ENCODE assay signal across 8 cellular contexts in the genomic region with DNA sequence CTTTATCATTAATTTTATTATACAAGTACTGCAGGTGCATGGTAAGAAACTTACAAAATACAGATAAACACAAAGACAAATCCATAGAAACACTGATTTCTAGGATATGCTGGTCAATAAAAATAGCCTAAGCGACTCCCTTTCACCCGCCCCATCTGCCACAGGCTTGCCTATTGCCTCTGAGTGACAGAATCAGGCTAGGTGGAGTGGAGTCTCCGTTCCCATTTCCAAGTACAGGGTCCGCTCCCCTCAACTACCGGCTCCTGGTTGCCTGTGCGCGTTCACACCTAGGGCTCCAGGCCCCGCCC. TPM values are rescaled to one million over a fixed set of nuclear protein-coding genes. Genes with fewer than 3 reads are reported as not detected.
DNase-seq lines count a peak whose midpoint lies in the region; ATAC-seq and TF ChIP-seq lines count a peak whose summit lies in the region.

No MANE protein-coding gene starts in this region.

- H3K4me1 ChIP-seq in liver (ENCODE audit: control insufficient read depth in 4 of 4, insufficient read depth in 4 of 4, low read length in 3 of 4), result peaks cover 5 to 37% (median 32%) of the 10 kb centered on the region in 4 donors
- peaks cover 11 to 22% of the 10 kb centered on the region in 2 donors for H3K4me1 ChIP-seq in thyroid gland

- H3K27ac Mint-ChIP-seq in activated CD8-positive, alpha-beta memory T cell treated with anti-CD3 and anti-CD28 coated beads, Interleukin-2, amount 10 ng/mL, durations not matched to agents 7 days and 5 days, result peak overlapping the region; percentile 94

- no peaks in the 10 kb centered on the region for H3K27me3 ChIP-seq in liver (ENCODE audit: control insufficient read depth in 4 of 4, insufficient read depth in 4 of 4, low read length in 3 of 4)
- H3K27me3 ChIP-seq in thyroid gland, result no peaks in the 10 kb centered on the region

- no peak for DNase-seq in activated CD8-positive, alpha-beta memory T cell treated with anti-CD3 and anti-CD28 coated beads, Interleukin-2, amount 10 ng/mL, durations not matched to agents 7 days and 5 days
- no peak for DNase-seq in activated CD8-positive, alpha-beta memory T cell treated with anti-CD3 and anti-CD28 coated beads, Interleukin-2, amount 50 U/mL, for 4 hours
- DNase-seq in thyroid gland (no peak), DMS153 (lab: John Stamatoyannopoulos, UW) (no peak), NK-92 (lab: John Stamatoyannopoulos, UW; ENCODE audit: unreplicated experiment) (no peak)

- no peaks in the 10 kb centered on the region for H3K27me3 Mint-ChIP-seq in activated CD8-positive, alpha-beta memory T cell treated with anti-CD3 and anti-CD28 coated beads, Interleukin-2, amount 10 ng/mL, durations not matched to agents 7 days and 5 days

- CTCF ChIA-PET in activated CD8-positive, alpha-beta memory T cell treated with anti-CD3 and anti-CD28 coated beads, Interleukin-2, amount 10 ng/mL, durations not matched to agents 7 days and 5 days (lab: Charles Lee), result interaction anchor here (1.0 to 2.5 kb wide), 4 partner anchors 16 to 273 kb away, joined by 3 to 7 read pairs (median 4); no protein-coding TSS in a partner anchor

- peak overlapping the region; percentile 63 to 73 (median 67) for H3K4me3 ChIP-seq in liver (ENCODE audit: low read depth in 1 of 3, low read length in 3 of 3)
- H3K4me3 ChIP-seq in thyroid gland (replicated peaks in 1 of 3), result peak overlapping the region in 2 of 3 donors; percentile 50 to 69

- WGBS in liver, result 4% methylated on average over 8 of the region's 8 CpGs
- 11 to 30% methylated on average over 5 to 8 of the region's 8 CpGs for WGBS in thyroid gland, 2 donors

- peak overlapping the region; percentile 100 for H3K4me3 Mint-ChIP-seq in activated CD8-positive, alpha-beta memory T cell treated with anti-CD3 and anti-CD28 coated beads, Interleukin-2, amount 10 ng/mL, durations not matched to agents 7 days and 5 days

- no peaks in the 10 kb centered on the region for H3K9me3 Mint-ChIP-seq in activated CD8-positive, alpha-beta memory T cell treated with anti-CD3 and anti-CD28 coated beads, Interleukin-2, amount 10 ng/mL, durations not matched to agents 7 days and 5 days (ENCODE audit: low read depth)

- intact Hi-C loops in thyroid gland (cut with DNase I), result no loop called here

- H3K36me3 ChIP-seq in liver (ENCODE audit: control insufficient read depth in 4 of 4, insufficient read depth in 3 of 4, low read depth in 1 of 4, low read length in 3 of 4), result peaks cover 0 to 3% (median 0%) of the 10 kb centered on the region in 4 donors
- H3K36me3 ChIP-seq in thyroid gland, result no peaks in the 10 kb centered on the region

- peaks cover 15% of the 10 kb centered on the region for H3K36me3 Mint-ChIP-seq in activated CD8-positive, alpha-beta memory T cell treated with anti-CD3 and anti-CD28 coated beads, Interleukin-2, amount 10 ng/mL, durations not matched to agents 7 days and 5 days

- H3K9me3 ChIP-seq in liver (ENCODE audit: control insufficient read depth in 4 of 4, low read length in 3 of 4), result no peaks in the 10 kb centered on the region
- H3K9me3 ChIP-seq in thyroid gland, result no peaks in the 10 kb centered on the region

- peak overlapping the region; percentile 86 for H3K27ac ChIP-seq in angular gyrus (ENCODE audit: low read depth, low read length)
- H3K27ac ChIP-seq in liver (ENCODE audit: low read depth in 1 of 2, low read length in 2 of 2), result peak overlapping the region; percentile 91 to 98
- H3K27ac ChIP-seq in thyroid gland, result peak overlapping the region; percentile 72 to 84 (median 78)

- TF ChIP-seq POLR2A in thyroid gland (IDR thresholded peaks at IDR 0.05), result no peak

- TF ChIP-seq CTCF in liver (IDR thresholded peaks at IDR 0.05; ENCODE audit: low read depth, low read length, missing input control) (no peak), thyroid gland (IDR thresholded peaks at IDR 0.05) (no peak)

- no peak for TF ChIP-seq RAD21 in liver (IDR thresholded peaks at IDR 0.05)

- peak overlapping the region in 1 of 2 donors; percentile 76 for H3K9ac ChIP-seq in liver (ENCODE audit: low read depth in 1 of 2, low read length in 2 of 2)

- H3K4me1 Mint-ChIP-seq in activated CD8-positive, alpha-beta memory T cell treated with anti-CD3 and anti-CD28 coated beads, Interleukin-2, amount 10 ng/mL, durations not matched to agents 7 days and 5 days, result peaks cover 51% of the 10 kb centered on the region

- no peak for ATAC-seq in activated CD8-positive, alpha-beta memory T cell treated with anti-CD3 and anti-CD28 coated beads, Interleukin-2, amount 10 ng/mL, durations not matched to agents 7 days and 5 days
- no peak for ATAC-seq in HG02610 (IDR thresholded peaks at IDR 0.05; ENCODE audit: unreplicated experiment)

TF ChIP-seq in liver, 16 proteins besides CTCF, POLR2A, EP300 and RAD21:
- peak; percentile 15 for TF ChIP-seq NR2F2 (IDR thresholded peaks at IDR 0.05)
- no peak for TF ChIP-seq FOXA1 (IDR thresholded peaks at IDR 0.05)
- TF ChIP-seq, protein P1, sequence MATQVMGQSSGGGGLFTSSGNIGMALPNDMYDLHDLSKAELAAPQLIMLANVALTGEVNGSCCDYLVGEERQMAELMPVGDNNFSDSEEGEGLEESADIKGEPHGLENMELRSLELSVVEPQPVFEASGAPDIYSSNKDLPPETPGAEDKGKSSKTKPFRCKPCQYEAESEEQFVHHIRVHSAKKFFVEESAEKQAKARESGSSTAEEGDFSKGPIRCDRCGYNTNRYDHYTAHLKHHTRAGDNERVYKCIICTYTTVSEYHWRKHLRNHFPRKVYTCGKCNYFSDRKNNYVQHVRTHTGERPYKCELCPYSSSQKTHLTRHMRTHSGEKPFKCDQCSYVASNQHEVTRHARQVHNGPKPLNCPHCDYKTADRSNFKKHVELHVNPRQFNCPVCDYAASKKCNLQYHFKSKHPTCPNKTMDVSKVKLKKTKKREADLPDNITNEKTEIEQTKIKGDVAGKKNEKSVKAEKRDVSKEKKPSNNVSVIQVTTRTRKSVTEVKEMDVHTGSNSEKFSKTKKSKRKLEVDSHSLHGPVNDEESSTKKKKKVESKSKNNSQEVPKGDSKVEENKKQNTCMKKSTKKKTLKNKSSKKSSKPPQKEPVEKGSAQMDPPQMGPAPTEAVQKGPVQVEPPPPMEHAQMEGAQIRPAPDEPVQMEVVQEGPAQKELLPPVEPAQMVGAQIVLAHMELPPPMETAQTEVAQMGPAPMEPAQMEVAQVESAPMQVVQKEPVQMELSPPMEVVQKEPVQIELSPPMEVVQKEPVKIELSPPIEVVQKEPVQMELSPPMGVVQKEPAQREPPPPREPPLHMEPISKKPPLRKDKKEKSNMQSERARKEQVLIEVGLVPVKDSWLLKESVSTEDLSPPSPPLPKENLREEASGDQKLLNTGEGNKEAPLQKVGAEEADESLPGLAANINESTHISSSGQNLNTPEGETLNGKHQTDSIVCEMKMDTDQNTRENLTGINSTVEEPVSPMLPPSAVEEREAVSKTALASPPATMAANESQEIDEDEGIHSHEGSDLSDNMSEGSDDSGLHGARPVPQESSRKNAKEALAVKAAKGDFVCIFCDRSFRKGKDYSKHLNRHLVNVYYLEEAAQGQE (IDR thresholded peaks at IDR 0.05), result no peak

RNA-seq across cellular contexts. Expression of a gene that starts 0.2 kb away (rescaled TPM):
- 10 to 100 TPM; 75.8 to 97.5 TPM for total RNA-seq in activated CD8-positive, alpha-beta memory T cell treated with anti-CD3 and anti-CD28 coated beads, Interleukin-2, amount 10 ng/mL, durations not matched to agents 7 days and 5 days
- 10 to 100 TPM; 42.7 to 60.9 TPM for total RNA-seq in liver
- polyA plus RNA-seq in liver, result 10 to 100 TPM; 30.2 to 36.7 TPM
- 100 to 1,000 TPM in 2 of 4 donors, 10 to 100 TPM in 2; 93.0 to 198 (median 108) TPM for total RNA-seq in thyroid gland

RNA-seq across cellular contexts. Expression of a gene that starts 1.7 kb away (rescaled TPM):
- 10 to 100 TPM; 40.7 to 44.7 TPM for total RNA-seq in activated CD8-positive, alpha-beta memory T cell treated with anti-CD3 and anti-CD28 coated beads, Interleukin-2, amount 10 ng/mL, durations not matched to agents 7 days and 5 days
- total RNA-seq in liver (10 to 100 TPM; 11.9 to 12.1 TPM), thyroid gland (10 to 100 TPM; 26.1 to 51.6 (median 40.0) TPM)
- polyA plus RNA-seq in liver, result 10 to 100 TPM in 1 of 2 donors, 1 to 10 TPM in 1; 7.6 to 10.9 TPM
